1 cellular context compared by ENCODE assay signal in the genomic region with DNA sequence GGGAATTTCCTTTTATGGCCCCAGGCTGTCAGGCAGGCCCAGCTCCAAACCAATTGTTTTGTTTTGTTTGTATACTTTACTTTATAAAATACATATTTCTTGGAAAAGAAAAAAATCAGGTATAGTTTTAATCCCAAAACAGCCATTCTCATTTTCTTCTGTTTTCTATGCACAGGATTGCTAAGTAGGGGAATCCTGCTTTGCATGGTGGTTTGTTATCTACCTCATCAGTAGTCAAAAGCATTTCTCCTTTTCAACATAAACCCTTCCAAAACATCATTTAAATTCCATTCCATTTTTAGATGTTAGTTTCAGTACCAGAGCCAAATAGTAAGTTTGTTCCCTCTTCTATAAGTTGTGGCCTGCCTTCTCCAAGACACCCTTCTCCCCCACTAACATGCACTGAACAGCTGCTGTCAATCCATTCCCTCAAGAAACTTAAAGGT.
TF ChIP-seq lines count a peak whose summit lies in the region.

No MANE protein-coding gene starts in this region.

TF ChIP-seq in GM23338, 12 proteins besides CTCF, POLR2A, EP300 and RAD21:
- TF ChIP-seq ZNF462 (CRISPR knock-in tag; IDR thresholded peaks at IDR 0.05) = no peak
- no peak for TF ChIP-seq CREB1 (CRISPR knock-in tag; IDR thresholded peaks at IDR 0.05; ENCODE audit: low read depth)
- TF ChIP-seq NANOG (IDR thresholded peaks at IDR 0.05; ENCODE audit: borderline replicate concordance) = no peak
- no peak for TF ChIP-seq POLR2AphosphoS5 (IDR thresholded peaks at IDR 0.05; ENCODE audit: low read depth)
- TF ChIP-seq JUNB (IDR thresholded peaks at IDR 0.05; ENCODE audit: unreplicated experiment) = no peak
- TF ChIP-seq EZH2phosphoT487 (IDR thresholded peaks at IDR 0.05; ENCODE audit: unreplicated experiment) = no peak
- TF ChIP-seq ZNF331 (CRISPR knock-in tag; IDR thresholded peaks at IDR 0.05; ENCODE audit: low read depth) = no peak
- TF ChIP-seq STAT1 (IDR thresholded peaks at IDR 0.05; ENCODE audit: unreplicated experiment) = no peak
